In genomic region chr15:64023215-64023614, GRCh38 we compare ENCODE assay signal across 19 cellular contexts. TPM values are rescaled to one million over a fixed set of nuclear protein-coding genes. Genes with fewer than 3 reads are reported as not detected.
"Had no signal": no experiment of that assay in that cellular context is flagged by ENCODE, and none has a peak within 500 bp of the region (broad histone marks: within the 10 kb centered on the region; RNA-seq: fewer than 3 reads in every experiment).

No MANE protein-coding gene starts in this region.

- H3K27me3 Mint-ChIP-seq: activated CD4-positive, alpha-beta memory T cell treated with anti-CD3 and anti-CD28 coated beads for 36 hours; naive thymus-derived CD4-positive, alpha-beta T cell; T-helper 17 cell had no signal

- H3K4me3 ChIP-seq: vagina had no signal

- H3K27ac Mint-ChIP-seq: activated CD4-positive, alpha-beta memory T cell treated with anti-CD3 and anti-CD28 coated beads for 36 hours; activated naive CD4-positive, alpha-beta T cell treated with anti-CD3 and anti-CD28 coated beads, Interleukin-2, amount 10 ng/mL, durations not matched to agents 7 days and 5 days; activated T-cell treated with anti-CD3 and anti-CD28 coated beads, Interleukin-2, amount 50 U/mL, for 72 hours; stimulated activated effector memory CD8-positive, alpha-beta T cell treated with anti-CD3 and anti-CD28 coated beads, Interleukin-12 subunit alpha, Interleukin-12 subunit beta, amount 100 ng/mL, for 72 hours; T-helper 17 cell; type B pancreatic cell had no signal

- ATAC-seq: activated T-cell treated with anti-CD3 and anti-CD28 coated beads, Interleukin-2, amount 50 U/mL, for 72 hours; naive thymus-derived CD4-positive, alpha-beta T cell; stimulated activated effector memory CD8-positive, alpha-beta T cell treated with anti-CD3 and anti-CD28 coated beads, Interleukin-12 subunit alpha, Interleukin-12 subunit beta, amount 100 ng/mL, for 72 hours; T-helper 17 cell had no signal

- H3K36me3 Mint-ChIP-seq: activated CD4-positive, alpha-beta memory T cell treated with anti-CD3 and anti-CD28 coated beads for 36 hours; activated naive CD4-positive, alpha-beta T cell treated with anti-CD3 and anti-CD28 coated beads, Interleukin-2, amount 10 ng/mL, durations not matched to agents 7 days and 5 days; immature natural killer cell; stimulated activated effector memory CD8-positive, alpha-beta T cell treated with anti-CD3 and anti-CD28 coated beads, Interleukin-12 subunit alpha, Interleukin-12 subunit beta, amount 100 ng/mL, for 72 hours; type B pancreatic cell had no signal

- H3K9me3 Mint-ChIP-seq: activated T-cell treated with anti-CD3 and anti-CD28 coated beads, Interleukin-2, amount 50 U/mL, for 72 hours; immature natural killer cell; stimulated activated effector memory CD8-positive, alpha-beta T cell treated with anti-CD3 and anti-CD28 coated beads, Interleukin-12 subunit alpha, Interleukin-12 subunit beta, amount 100 ng/mL, for 72 hours; type B pancreatic cell had no signal

- H3K4me1 Mint-ChIP-seq: immature natural killer cell, T-helper 17 cell had no signal

- H3K4me3 Mint-ChIP-seq: activated CD4-positive, alpha-beta memory T cell treated with anti-CD3 and anti-CD28 coated beads for 36 hours; activated naive CD4-positive, alpha-beta T cell treated with anti-CD3 and anti-CD28 coated beads, Interleukin-2, amount 10 ng/mL, durations not matched to agents 7 days and 5 days; activated T-cell treated with anti-CD3 and anti-CD28 coated beads, Interleukin-2, amount 50 U/mL, for 72 hours; immature natural killer cell; naive thymus-derived CD4-positive, alpha-beta T cell; neural crest cell; stimulated activated effector memory CD8-positive, alpha-beta T cell treated with anti-CD3 and anti-CD28 coated beads, Interleukin-12 subunit alpha, Interleukin-12 subunit beta, amount 100 ng/mL, for 72 hours; T-helper 17 cell; type B pancreatic cell had no signal

- H3K27me3 ChIP-seq: vagina had no signal

- H3K27ac ChIP-seq: epithelial cell of prostate, vagina had no signal

- DNase-seq: activated CD4-positive, alpha-beta memory T cell treated with anti-CD3 and anti-CD28 coated beads for 36 hours; activated CD4-positive, alpha-beta T cell treated with anti-CD3 and anti-CD28 coated beads for 48 hours; activated effector memory CD4-positive, alpha-beta T cell treated with Interleukin-2 at 50 U/mL for 16 hours; activated naive CD4-positive, alpha-beta T cell treated with anti-CD3 and anti-CD28 coated beads, Interleukin-2, amount 10 ng/mL, durations not matched to agents 7 days and 5 days; activated T-cell treated with anti-CD3 and anti-CD28 coated beads, Interleukin-2, amount 50 U/mL, for 72 hours; cerebellar nuclear complex; immature natural killer cell; mesendoderm; naive thymus-derived CD4-positive, alpha-beta T cell; posterior cingulate gyrus; retina; stimulated activated CD4-positive, alpha-beta T cell treated with anti-CD3 and anti-CD28 coated beads, Interleukin-1b, Interleukin-23, amount 100 ng/mL, for 48 hours; SW 1271; T-helper 17 cell had no signal

- H3K9me3 ChIP-seq: vagina had no signal

RNA-seq across cellular contexts. Expression of gene DAPK2, which starts 23.1 kb away (rescaled TPM):
- polyA plus RNA-seq: naive thymus-derived CD4-positive, alpha-beta T cell had no signal
